Comparison of ENCODE assay signal across 8 cellular contexts in the genomic region with DNA sequence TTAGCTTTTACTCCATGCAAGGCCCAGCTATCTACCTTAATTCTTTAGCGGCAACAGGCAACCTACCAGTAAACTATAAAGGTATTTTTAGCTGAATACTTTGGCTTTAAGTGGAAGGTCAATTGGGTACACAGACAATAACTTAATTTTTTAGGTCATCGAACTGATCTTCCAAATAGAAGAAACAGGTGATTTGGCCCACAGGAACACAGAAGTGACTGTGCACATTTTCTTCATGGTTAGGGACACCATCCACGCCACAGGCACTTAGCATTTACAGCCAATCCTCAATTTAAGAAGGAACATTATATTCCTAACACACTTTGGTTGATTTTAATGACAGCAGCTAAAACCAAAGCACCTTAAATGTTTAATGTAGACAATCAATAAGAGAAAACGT. TPM values are rescaled to one million over a fixed set of nuclear protein-coding genes. Genes with fewer than 3 reads are reported as not detected.
DNase-seq lines count a peak whose midpoint lies in the region; ATAC-seq and TF ChIP-seq lines count a peak whose summit lies in the region.

No MANE protein-coding gene starts in this region.

- no peak for DNase-seq in CD8-positive, alpha-beta memory T cell
- DNase-seq in MM.1S (peak; percentile 38), nephron progenitor cell (no peak), hippocampal formation (lab: John Stamatoyannopoulos, UW) (no peak)
- no peak for DNase-seq in stimulated activated CD4-positive, alpha-beta T cell treated with anti-CD3 and anti-CD28 coated beads, Interleukin-2, amount 100 ng/mL, for 48 hours
- no peak for DNase-seq in stimulated activated CD4-positive, alpha-beta T cell treated with anti-CD3 and anti-CD28 coated beads, Interleukin-4, amount 100 ng/mL, for 24 hours

- H3F3A ChIP-seq in MM.1S (ENCODE audit: insufficient read depth, low read length): peaks cover 8% of the 10 kb centered on the region; the same call in 1 of the 2 replicates

- peaks cover 51 to 64% (median 61%) of the 10 kb centered on the region in 3 donors for H3K4me1 Mint-ChIP-seq in CD8-positive, alpha-beta memory T cell
- H3K4me1 Mint-ChIP-seq in nephron progenitor cell: peaks cover 27% of the 10 kb centered on the region

- H4K20me1 ChIP-seq in MM.1S (ENCODE audit: insufficient read depth, low read length): peaks cover 30% of the 10 kb centered on the region

- peak overlapping the region in 7 of 8 donors; percentile 42 to 100 (median 81) for H3K27ac Mint-ChIP-seq in CD8-positive, alpha-beta memory T cell
- no peak overlapping the region for H3K27ac Mint-ChIP-seq in nephron progenitor cell

- H3K9me2 ChIP-seq in MM.1S (replicated peaks; ENCODE audit: insufficient read depth, low read length): no peaks in the 10 kb centered on the region

- H3K9ac ChIP-seq in MM.1S (ENCODE audit: low read length) (peak overlapping the region; percentile 88), duodenal mucosa (ENCODE audit: low read depth in 1 of 2, low read length in 2 of 2) (peak overlapping the region; percentile 71 to 96)

- no peaks in the 10 kb centered on the region for H3K9me3 Mint-ChIP-seq in CD8-positive, alpha-beta memory T cell
- no peaks in the 10 kb centered on the region for H3K9me3 Mint-ChIP-seq in nephron progenitor cell

- H3K27me3 Mint-ChIP-seq in CD8-positive, alpha-beta memory T cell: peaks cover 0 to 3% of the 10 kb centered on the region in 2 donors
- no peaks in the 10 kb centered on the region for H3K27me3 Mint-ChIP-seq in nephron progenitor cell (ENCODE audit: low read depth, poor library complexity)

- H3K36me3 Mint-ChIP-seq in CD8-positive, alpha-beta memory T cell: peaks cover 0 to 24% (median 0%) of the 10 kb centered on the region in 3 donors
- peaks cover 27% of the 10 kb centered on the region for H3K36me3 Mint-ChIP-seq in nephron progenitor cell (ENCODE audit: low read depth)

- H2AFZ ChIP-seq in MM.1S (ENCODE audit: low read length): no peak overlapping the region

- H3K27ac ChIP-seq in CD8-positive, alpha-beta memory T cell (ENCODE audit: low read depth, low read length): no peak overlapping the region
- 0 out of 2 replicates have a peak overlapping the region, but pooled peaks have one; percentile 8 for H3K27ac ChIP-seq in MM.1S (ENCODE audit: low read length)
- H3K27ac ChIP-seq in duodenal mucosa (ENCODE audit: low read depth, low read length): no peak overlapping the region

- H3K36me3 ChIP-seq in CD8-positive, alpha-beta memory T cell (ENCODE audit: insufficient read depth, low read length): no peaks in the 10 kb centered on the region
- no peaks in the 10 kb centered on the region for H3K36me3 ChIP-seq in MM.1S (replicated peaks; ENCODE audit: insufficient read depth, low read length)
- H3K36me3 ChIP-seq in duodenal mucosa (ENCODE audit: control insufficient read depth in 1 of 2, insufficient read depth in 2 of 2, low read length in 2 of 2): no peaks in the 10 kb centered on the region

- CTCF ChIA-PET in CD8-positive, alpha-beta memory T cell (lab: Charles Lee): interaction anchor here (1.1 kb wide), 1 partner anchor 39 kb away, joined by 3 read pairs; no protein-coding TSS in a partner anchor

- POLR2A ChIA-PET in CD8-positive, alpha-beta memory T cell (lab: Charles Lee): interaction anchor here (0.6 kb wide), 1 partner anchor 9 kb away, joined by 10 read pairs; no protein-coding TSS in a partner anchor

- H3K4me3 ChIP-seq in CD8-positive, alpha-beta memory T cell (ENCODE audit: low read length): no peak overlapping the region
- H3K4me3 ChIP-seq in MM.1S (ENCODE audit: low read length) (peak overlapping the region; percentile 77), duodenal mucosa (ENCODE audit: low read depth in 1 of 2, low read length in 2 of 2) (peak overlapping the region; percentile 72 to 79)

- H3K79me2 ChIP-seq in MM.1S (ENCODE audit: low read length): peaks cover 68% of the 10 kb centered on the region

- peak overlapping the region; percentile 89 for H3K4me2 ChIP-seq in MM.1S (ENCODE audit: low read depth, low read length)

- H3K4me1 ChIP-seq in CD8-positive, alpha-beta memory T cell (ENCODE audit: insufficient read depth, low read length): peaks cover 33% of the 10 kb centered on the region
- H3K4me1 ChIP-seq in MM.1S (ENCODE audit: low read length) (peaks cover 11% of the 10 kb centered on the region), duodenal mucosa (ENCODE audit: control insufficient read depth in 1 of 2, insufficient read depth in 2 of 2, low read length in 2 of 2) (peaks cover 17 to 27% of the 10 kb centered on the region in 2 donors)

- ATAC-seq in HG02938 (IDR thresholded peaks at IDR 0.05; ENCODE audit: unreplicated experiment): no peak

- no peaks in the 10 kb centered on the region for H3K9me3 ChIP-seq in CD8-positive, alpha-beta memory T cell (ENCODE audit: low read length)
- H3K9me3 ChIP-seq in MM.1S (replicated peaks; ENCODE audit: insufficient read depth, low read length) (no peaks in the 10 kb centered on the region), duodenal mucosa (ENCODE audit: control insufficient read depth in 1 of 2, low read length in 2 of 2) (no peaks in the 10 kb centered on the region)

- peak overlapping the region; percentile 90 to 100 (median 95) for H3K4me3 Mint-ChIP-seq in CD8-positive, alpha-beta memory T cell
- peak overlapping the region; percentile 96 for H3K4me3 Mint-ChIP-seq in nephron progenitor cell

- H3K27me3 ChIP-seq in CD8-positive, alpha-beta memory T cell (ENCODE audit: insufficient read depth, low read length, poor library complexity, severe bottlenecking): no peaks in the 10 kb centered on the region
- H3K27me3 ChIP-seq in MM.1S (replicated peaks; ENCODE audit: insufficient read depth, low read length) (no peaks in the 10 kb centered on the region), duodenal mucosa (ENCODE audit: control insufficient read depth in 1 of 2, insufficient read depth in 2 of 2, low read length in 2 of 2) (no peaks in the 10 kb centered on the region)

- TF ChIP-seq CTCF in MM.1S (IDR thresholded peaks at IDR 0.05; ENCODE audit: low read length) (no peak), nephron progenitor cell (IDR thresholded peaks at IDR 0.05) (no peak)

RNA-seq across cellular contexts. Expression of gene ARPP19, which starts 1.9 kb away (rescaled TPM):
- 100 to 1,000 TPM; 226 to 270 TPM for total RNA-seq in CD8-positive, alpha-beta memory T cell
- polyA plus RNA-seq in CD8-positive, alpha-beta memory T cell: 55.3 TPM

RNA-seq across cellular contexts. Expression of gene MYO5A, which starts 38.2 kb away (rescaled TPM):
- 10 to 100 TPM; 31.0 to 37.3 TPM for total RNA-seq in CD8-positive, alpha-beta memory T cell
- 15.8 TPM for polyA plus RNA-seq in CD8-positive, alpha-beta memory T cell
